18 cellular contexts compared by ENCODE assay signal in the genomic region with DNA sequence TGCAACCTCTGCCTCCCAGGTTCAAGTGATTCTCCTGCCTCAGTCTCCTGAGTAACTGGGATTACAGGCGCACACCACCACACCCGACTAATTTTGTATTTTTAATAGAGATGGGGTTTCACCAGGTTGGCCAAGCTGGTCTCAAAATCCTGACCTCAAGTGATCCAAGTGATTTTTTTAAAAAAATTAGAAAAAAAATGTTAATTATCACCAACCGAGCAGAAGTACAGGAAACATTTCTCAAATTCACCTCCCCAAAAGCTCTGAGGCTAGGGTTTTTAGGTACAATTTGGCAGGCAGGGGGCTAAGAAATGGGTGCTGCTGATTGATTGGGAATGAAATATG. TPM values are rescaled to one million over a fixed set of nuclear protein-coding genes. Genes with fewer than 3 reads are reported as not detected.
DNase-seq lines count a peak whose midpoint lies in the region; ATAC-seq and TF ChIP-seq lines count a peak whose summit lies in the region.
"Had no signal": no experiment of that assay in that cellular context is flagged by ENCODE, and none has a peak within 500 bp of the region (broad histone marks: within the 10 kb centered on the region; RNA-seq: fewer than 3 reads in every experiment).

No MANE protein-coding gene starts in this region.

- TF ChIP-seq CTCF in Calu3 (IDR thresholded peaks at IDR 0.05; ENCODE audit: unreplicated experiment) (no peak), PC-3 (conservative IDR thresholded peaks at IDR 0.05; ENCODE audit: low read depth, low read length) (no peak), parathyroid adenoma (IDR thresholded peaks at IDR 0.05) (no peak)

- DNase-seq in Calu3 (no peak), PC-3 (no peak), epithelial cell of prostate (ENCODE audit: low read depth, low spot score) (no peak), Right ventricle myocardium inferior (ENCODE audit: missing footprints) (no peak)
- no peak for DNase-seq in activated CD4-positive, CD25-positive, alpha-beta regulatory T cell (lab: John Stamatoyannopoulos, UW)
- DNase-seq: ACHN; CD4-positive, alpha-beta memory T cell; H7; NCI-H1092; NCI-H1694; NCI-H345; NCI-H526 treated with DMSO at 0.1 percent for 48 hours had no signal

- H3K9me2 ChIP-seq in PC-3 (replicated peaks; ENCODE audit: low read length), result no peaks in the 10 kb centered on the region

- peaks cover 15% of the 10 kb centered on the region for H3K4me1 ChIP-seq in PC-3 (ENCODE audit: insufficient read depth, low read length)
- H3K4me1 ChIP-seq in parathyroid adenoma, result peaks cover 5% of the 10 kb centered on the region

- H3K79me2 ChIP-seq in PC-3 (ENCODE audit: low read length) (no peaks in the 10 kb centered on the region), parathyroid adenoma (no peaks in the 10 kb centered on the region)

- H3K4me2 ChIP-seq in PC-3 (ENCODE audit: low read length) (peak overlapping the region; percentile 76), parathyroid adenoma (ENCODE audit: low read length) (no peak overlapping the region)

- peak overlapping the region; percentile 68 for H3K27ac ChIP-seq in PC-3 (ENCODE audit: low read length)
- peak overlapping the region; percentile 48 for H3K27ac ChIP-seq in epithelial cell of prostate
- H3K27ac ChIP-seq in parathyroid adenoma, result no peak overlapping the region
- H3K27ac ChIP-seq: RWPE1 had no signal

- H3K27me3 Mint-ChIP-seq in Calu3 (ENCODE audit: unreplicated experiment), result no peaks in the 10 kb centered on the region

- ATAC-seq in PC-3 (no peak), Right ventricle myocardium inferior (no peak), GM19467 (IDR thresholded peaks at IDR 0.05; ENCODE audit: unreplicated experiment) (no peak), HG03565 (IDR thresholded peaks at IDR 0.05; ENCODE audit: unreplicated experiment) (no peak)
- ATAC-seq: K562 had no signal

- intact Hi-C loops in Calu3 (cut with micrococcal nuclease; ENCODE audit: unreplicated experiment) (loop anchor here (2.0 kb wide), 1 partner anchor 22 kb away; no protein-coding TSS in a partner anchor), PC-3 (cut with micrococcal nuclease) (no loop called here), Right ventricle myocardium inferior (cut with DNase I) (no loop called here)

- H3K27ac Mint-ChIP-seq in Calu3 (ENCODE audit: unreplicated experiment), result peak overlapping the region; percentile 88
- H3K27ac Mint-ChIP-seq: CD4-positive, alpha-beta memory T cell had no signal

- H3K36me3 ChIP-seq in PC-3 (ENCODE audit: low read depth, low read length), result no peaks in the 10 kb centered on the region
- no peaks in the 10 kb centered on the region for H3K36me3 ChIP-seq in parathyroid adenoma (ENCODE audit: control insufficient read depth, insufficient read depth, low read length)

- peaks cover 10% of the 10 kb centered on the region for H3K36me3 Mint-ChIP-seq in Calu3 (ENCODE audit: insufficient read depth, unreplicated experiment)
- H3K36me3 Mint-ChIP-seq: CD4-positive, alpha-beta memory T cell had no signal

- peak overlapping the region; percentile 39; the same call in 1 of the 2 replicates for H3K4me3 ChIP-seq in PC-3 (ENCODE audit: low read length)
- H3K4me3 ChIP-seq in parathyroid adenoma (ENCODE audit: low read depth, low read length), result no peak overlapping the region
- H3K4me3 ChIP-seq: K562 had no signal

- no peaks in the 10 kb centered on the region for H3F3A ChIP-seq in PC-3 (ENCODE audit: low read length, unreplicated experiment)

- peaks cover 59% of the 10 kb centered on the region for H3K4me1 Mint-ChIP-seq in Calu3 (ENCODE audit: low read depth, unreplicated experiment)
- H3K4me1 Mint-ChIP-seq: CD4-positive, alpha-beta memory T cell had no signal

- H3K9me3 ChIP-seq in PC-3 (ENCODE audit: low read length) (no peaks in the 10 kb centered on the region), parathyroid adenoma (ENCODE audit: control insufficient read depth, low read length) (no peaks in the 10 kb centered on the region)

- H3K9me3 Mint-ChIP-seq in Calu3 (ENCODE audit: low read depth, unreplicated experiment), result peaks cover 3% of the 10 kb centered on the region
- H3K9me3 Mint-ChIP-seq: CD4-positive, alpha-beta memory T cell had no signal

- no peak overlapping the region for H3K9ac ChIP-seq in PC-3 (ENCODE audit: low read length)
- no peak overlapping the region for H3K9ac ChIP-seq in parathyroid adenoma

- H2AFZ ChIP-seq in PC-3 (ENCODE audit: low read length), result peak overlapping the region; percentile 51
- peak overlapping the region; percentile 69 for H2AFZ ChIP-seq in parathyroid adenoma

- POLR2A ChIA-PET in PC-3 (lab: Charles Lee; ENCODE audit: unreplicated experiment), result no interaction called here

- no peaks in the 10 kb centered on the region for H4K20me1 ChIP-seq in PC-3 (ENCODE audit: low read length)

- H3K27me3 ChIP-seq in PC-3 (ENCODE audit: low read length), result no peaks in the 10 kb centered on the region
- no peaks in the 10 kb centered on the region for H3K27me3 ChIP-seq in parathyroid adenoma (ENCODE audit: control insufficient read depth, insufficient read depth, low read length)

- H3K4me3 Mint-ChIP-seq in Calu3 (ENCODE audit: low read depth, unreplicated experiment), result peak overlapping the region; percentile 52
- H3K4me3 Mint-ChIP-seq: CD4-positive, alpha-beta memory T cell had no signal

- CTCF ChIA-PET in Calu3 (lab: Charles Lee) (no interaction called here), PC-3 (lab: Charles Lee) (no interaction called here)

- no TSS peak for BruUV-seq in Calu3 (replicated peaks; lab: Mats Ljungman, UMichigan)
- no TSS peak for BruUV-seq in PC-3 (replicated peaks; lab: Mats Ljungman, UMichigan)

RNA-seq across cellular contexts. Expression of gene SLC22A16, which starts 14.9 kb away (rescaled TPM):
- not detected in 2 replicates for total RNA-seq in Calu3 (2022)
- total RNA-seq in PC-3 (2014; rRNA removed), result not detected in 2 replicates
- 0.32 TPM for total RNA-seq in Right ventricle myocardium inferior
- total RNA-seq: CD4-positive, alpha-beta memory T cell; Daoy; H7; K562 had no signal
